ENCODE assay signal across 6 cellular contexts in the genomic region with DNA sequence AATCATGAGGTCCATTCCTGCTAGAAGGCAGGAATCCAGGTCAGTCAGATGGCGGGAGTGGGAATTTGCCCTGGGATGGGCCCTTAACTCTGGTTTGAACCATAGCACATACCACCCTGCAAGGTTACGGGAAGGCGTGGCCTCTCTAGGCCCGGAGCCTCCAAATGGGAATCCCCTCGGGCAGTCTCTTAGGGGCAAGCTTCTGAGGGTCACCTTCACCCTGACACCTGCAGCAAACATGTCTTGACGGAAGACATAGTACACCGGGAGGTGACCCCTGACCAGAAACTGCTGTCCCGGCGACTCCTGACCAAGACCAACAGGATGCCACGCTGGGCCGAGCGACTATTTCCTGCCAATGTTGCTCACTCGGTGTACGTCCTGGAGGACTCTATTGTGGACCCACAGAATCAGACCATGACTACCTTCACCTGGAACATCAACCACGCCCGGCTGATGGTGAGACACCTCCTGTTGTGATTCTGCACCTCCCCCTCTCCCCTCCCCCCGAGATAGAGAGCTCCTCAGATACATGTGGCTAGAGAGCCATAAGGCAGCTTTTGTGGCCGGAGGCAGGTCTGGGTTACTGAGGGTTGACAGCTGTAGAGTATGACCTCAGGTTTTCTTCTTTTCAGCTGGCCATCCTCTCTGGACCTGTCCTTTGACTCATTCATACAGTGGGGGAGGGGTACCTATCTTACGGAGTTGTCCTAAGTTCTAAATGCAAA. TPM values are rescaled to one million over a fixed set of nuclear protein-coding genes. Genes with fewer than 3 reads are reported as not detected.
DNase-seq lines count a peak whose midpoint lies in the region; ATAC-seq and TF ChIP-seq lines count a peak whose summit lies in the region.

No MANE protein-coding gene starts in this region.

- H3K27me3 Mint-ChIP-seq in natural killer cell treated with Interleukin-12 subunit alpha and Interleukin-12 subunit beta and Interleukin-15 and Interleukin-18, amount 100 ng/mL, for 72 hours = no peaks in the 10 kb centered on the region

- H3K9me3 Mint-ChIP-seq in natural killer cell treated with Interleukin-12 subunit alpha and Interleukin-12 subunit beta and Interleukin-15 and Interleukin-18, amount 100 ng/mL, for 72 hours = no peaks in the 10 kb centered on the region

- DNase-seq in adipocyte (ENCODE audit: low read depth) (no peak), NCI-H1930 (lab: John Stamatoyannopoulos, UW) (no peak), epidermal melanocyte (ENCODE audit: insufficient read length, low spot score) (no peak)
- DNase-seq in natural killer cell treated with Interleukin-12 subunit alpha and Interleukin-12 subunit beta and Interleukin-15 and Interleukin-18, amount 100 ng/mL, for 72 hours (ENCODE audit: low spot score) = no peak

- H3K27ac ChIP-seq in KMS-11 = peak overlapping the region; percentile 55; the same call in 1 of the 2 replicates

- H3K27me3 ChIP-seq in KMS-11 (ENCODE audit: insufficient read depth, low read depth) (no peaks in the 10 kb centered on the region), adipocyte (replicated peaks; ENCODE audit: control insufficient read depth, insufficient read depth, low read length) (no peaks in the 10 kb centered on the region)

- no peaks in the 10 kb centered on the region for H4K20me1 ChIP-seq in KMS-11 (ENCODE audit: insufficient read depth)

- no peaks in the 10 kb centered on the region for H3K9me3 ChIP-seq in adipocyte (ENCODE audit: control insufficient read depth, low read length)

- H3K27ac Mint-ChIP-seq in natural killer cell treated with Interleukin-12 subunit alpha and Interleukin-12 subunit beta and Interleukin-15 and Interleukin-18, amount 100 ng/mL, for 72 hours = peak overlapping the region; percentile 82 to 83

- H3K4me2 ChIP-seq in KMS-11 = peak overlapping the region; percentile 89

- H3K4me1 ChIP-seq in KMS-11 (ENCODE audit: low read depth, poor library complexity, severe bottlenecking) = peaks cover 46% of the 10 kb centered on the region
- peaks cover 54% of the 10 kb centered on the region for H3K4me1 ChIP-seq in adipocyte (ENCODE audit: control insufficient read depth, insufficient read depth, low read length)

- peak overlapping the region; percentile 96 for H3K4me3 Mint-ChIP-seq in natural killer cell treated with Interleukin-12 subunit alpha and Interleukin-12 subunit beta and Interleukin-15 and Interleukin-18, amount 100 ng/mL, for 72 hours

- H3K9ac ChIP-seq in KMS-11 (peak overlapping the region; percentile 55; the same call in 1 of the 2 replicates), adipocyte (ENCODE audit: low read length) (peak overlapping the region; percentile 97)

- H3K36me3 Mint-ChIP-seq in natural killer cell treated with Interleukin-12 subunit alpha and Interleukin-12 subunit beta and Interleukin-15 and Interleukin-18, amount 100 ng/mL, for 72 hours = peaks cover 4% of the 10 kb centered on the region

- H3K36me3 ChIP-seq in KMS-11 (ENCODE audit: insufficient read depth) = no peaks in the 10 kb centered on the region
- peaks cover 24% of the 10 kb centered on the region for H3K36me3 ChIP-seq in adipocyte (ENCODE audit: control insufficient read depth, insufficient read depth, low read length, severe bottlenecking)

- TF ChIP-seq CTCF in KMS-11 (conservative IDR thresholded peaks at IDR 0.05; ENCODE audit: low read depth, low read length) = no peak

- H3K79me2 ChIP-seq in KMS-11 (ENCODE audit: insufficient read depth, low read depth) = peaks cover 24% of the 10 kb centered on the region

- H3K4me3 ChIP-seq in KMS-11 (IDR thresholded peaks at IDR 0.05; ENCODE audit: insufficient read depth, low read depth, low read length) = no peak overlapping the region
- peak overlapping the region; percentile 99 for H3K4me3 ChIP-seq in adipocyte (ENCODE audit: low read length)

- ATAC-seq in natural killer cell treated with Interleukin-12 subunit alpha and Interleukin-12 subunit beta and Interleukin-15 and Interleukin-18, amount 100 ng/mL, for 72 hours = no peak
- no peak for ATAC-seq in HG03442 (IDR thresholded peaks at IDR 0.05; ENCODE audit: unreplicated experiment)

- H2AFZ ChIP-seq in KMS-11 (ENCODE audit: low read depth) = no peak overlapping the region

- H3K4me1 Mint-ChIP-seq in natural killer cell treated with Interleukin-12 subunit alpha and Interleukin-12 subunit beta and Interleukin-15 and Interleukin-18, amount 100 ng/mL, for 72 hours (ENCODE audit: low read depth in 2 of 2) = peaks cover 66 to 78% of the 10 kb centered on the region in 2 donors

RNA-seq across cellular contexts. Expression of a gene that starts 1.0 kb away (rescaled TPM):
- total RNA-seq in natural killer cell treated with Interleukin-12 subunit alpha and Interleukin-12 subunit beta and Interleukin-15 and Interleukin-18, amount 100 ng/mL, for 72 hours = 100 to 1,000 TPM; 310 to 360 TPM

RNA-seq across cellular contexts. Expression of a gene that starts 1.0 kb away (rescaled TPM):
- 10 to 100 TPM; 44.2 to 49.8 TPM for total RNA-seq in natural killer cell treated with Interleukin-12 subunit alpha and Interleukin-12 subunit beta and Interleukin-15 and Interleukin-18, amount 100 ng/mL, for 72 hours

RNA-seq across cellular contexts. Expression of a gene that starts 7.1 kb away (rescaled TPM):
- total RNA-seq in natural killer cell treated with Interleukin-12 subunit alpha and Interleukin-12 subunit beta and Interleukin-15 and Interleukin-18, amount 100 ng/mL, for 72 hours = 10 to 100 TPM; 15.0 to 24.8 TPM

RNA-seq across cellular contexts. Expression of a gene that starts 46.9 kb away (rescaled TPM):
- 100 to 1,000 TPM; 136 to 150 TPM for total RNA-seq in natural killer cell treated with Interleukin-12 subunit alpha and Interleukin-12 subunit beta and Interleukin-15 and Interleukin-18, amount 100 ng/mL, for 72 hours

RNA-seq across cellular contexts. Expression of a gene that starts 53.2 kb away (rescaled TPM):
- total RNA-seq in natural killer cell treated with Interleukin-12 subunit alpha and Interleukin-12 subunit beta and Interleukin-15 and Interleukin-18, amount 100 ng/mL, for 72 hours = 10 to 100 TPM; 26.5 to 45.4 TPM
